Comparison of ENCODE assay signal across 1 cellular context in the genomic region with DNA sequence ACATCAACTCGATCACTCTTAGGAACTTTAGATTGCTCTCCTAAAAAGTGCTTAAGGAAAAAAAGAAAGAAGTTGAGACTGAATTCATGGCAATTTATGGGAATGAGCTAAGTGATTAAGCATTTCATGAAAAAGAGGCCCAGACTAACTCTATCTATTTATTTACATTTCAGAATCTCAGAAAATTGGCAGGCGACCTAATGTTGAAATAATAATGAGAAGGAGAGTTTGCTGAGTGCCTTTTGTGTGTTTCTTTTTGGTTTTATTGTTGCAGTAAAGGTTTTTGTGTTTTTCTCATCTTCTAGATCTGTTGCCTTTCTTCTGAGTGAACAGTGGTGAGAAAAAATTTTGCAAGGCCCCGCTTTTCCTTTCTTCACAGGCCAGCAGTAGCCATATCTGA.
TF ChIP-seq lines count a peak whose summit lies in the region.

No MANE protein-coding gene starts in this region.

TF ChIP-seq in HepG2, 621 proteins besides CTCF, POLR2A, EP300 and RAD21:
- no peak for TF ChIP-seq ZNF543 (CRISPR knock-in tag; IDR thresholded peaks at IDR 0.05)
- TF ChIP-seq SRY (CRISPR knock-in tag; IDR thresholded peaks at IDR 0.05) = no peak
- TF ChIP-seq NAIF1 (CRISPR knock-in tag; IDR thresholded peaks at IDR 0.05; ENCODE audit: borderline replicate concordance) = no peak
- TF ChIP-seq ZFP36 (IDR thresholded peaks at IDR 0.05; ENCODE audit: borderline replicate concordance, low read depth, low read length, partially characterized antibody) = no peak
- TF ChIP-seq KLF9 (CRISPR knock-in tag; IDR thresholded peaks at IDR 0.05; ENCODE audit: low read depth) = no peak
- no peak for TF ChIP-seq ZNF432 (CRISPR knock-in tag; IDR thresholded peaks at IDR 0.05; ENCODE audit: borderline replicate concordance)
- no peak for TF ChIP-seq GFI1 (CRISPR knock-in tag; IDR thresholded peaks at IDR 0.05; ENCODE audit: borderline replicate concordance)
TF ChIP-seq in HepG2: peak in this region for 0.
